Comparison of ENCODE assay signal across 26 cellular contexts in genomic region chr3:95476534-95476933, GRCh38.
"Had no signal": no experiment of that assay in that cellular context is flagged by ENCODE, and none has a peak within 500 bp of the region (broad histone marks: within the 10 kb centered on the region; RNA-seq: fewer than 3 reads in every experiment).

No MANE protein-coding gene starts in this region.

- H3K4me1 ChIP-seq: SJCRH30 had no signal

- H3K27me3 Mint-ChIP-seq: IgD-negative memory B cell had no signal

- H3K4me2 ChIP-seq: KMS-11 had no signal

- FAIRE-seq: HTR-8/SVneo, K562 had no signal

- ATAC-seq: K562, Panc1, PC-3, SK-N-SH treated with all-trans-retinoic acid at 6 μM for 48 hours had no signal

- H3K27ac Mint-ChIP-seq: IgD-negative memory B cell had no signal

- H3K4me3 Mint-ChIP-seq: IgD-negative memory B cell had no signal

- H3K4me3 ChIP-seq: K562, SJCRH30 had no signal

- H3K36me3 Mint-ChIP-seq: IgD-negative memory B cell had no signal

- H3K36me3 ChIP-seq: SJCRH30 had no signal

- H3K4me1 Mint-ChIP-seq: IgD-negative memory B cell had no signal

- H3K9me3 ChIP-seq: SJCRH30 had no signal

- H3K27me3 ChIP-seq: SJCRH30 had no signal

- H3K9ac ChIP-seq: KMS-11 had no signal

- DNase-seq: Kasumi-1, MV-4-11, NCI-H1048, NCI-H1105, NCI-H1417, NCI-H1436 treated with DMSO at 0.1 percent for 48 hours, NCI-H1694, NCI-H187 treated with DMSO at 0.1 percent for 48 hours, NCI-H2081, NCI-H2107, NCI-H2227 treated with DMSO at 0.1 percent for 48 hours, NCI-H524, NCI-H526 treated with DMSO at 0.1 percent for 48 hours, NCI-H748 treated with DMSO at 0.1 percent for 48 hours, PC-3, SHP77, SJCRH30, T-helper 1 cell had no signal

- H3K27ac ChIP-seq: HL-60, KMS-11, RWPE1, SJCRH30 had no signal
